34 cellular contexts compared by ENCODE assay signal in the genomic region with DNA sequence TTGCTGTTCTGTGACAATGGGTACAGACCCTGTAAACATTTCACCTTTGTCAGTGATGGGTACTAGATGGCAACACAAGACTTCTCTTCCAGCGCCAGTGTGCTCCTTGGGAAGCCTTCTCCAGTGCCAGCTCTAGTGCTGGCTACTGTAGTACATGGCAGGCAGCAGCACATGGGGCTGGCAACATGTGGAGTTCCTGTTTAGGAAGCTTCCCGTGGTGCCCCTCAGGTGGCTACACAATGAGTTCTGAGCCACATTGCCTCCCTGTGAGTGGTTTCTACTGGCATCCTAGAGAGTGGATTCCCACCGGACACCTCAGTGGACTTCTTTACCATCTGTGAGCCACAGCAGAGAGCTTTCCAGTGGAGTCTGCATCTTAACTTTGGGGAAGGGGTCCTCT.
"Had no signal": no experiment of that assay in that cellular context is flagged by ENCODE, and none has a peak within 500 bp of the region (broad histone marks: within the 10 kb centered on the region; RNA-seq: fewer than 3 reads in every experiment).

No MANE protein-coding gene starts in this region.

- H3K27me3 ChIP-seq: MG63 had no signal

- H3K27ac ChIP-seq: KMS-11 had no signal

- H3K36me3 ChIP-seq: MG63 had no signal

- H3K9me3 ChIP-seq: MG63 had no signal

- H3K9ac ChIP-seq: KMS-11 had no signal

- H3K4me3 ChIP-seq: MG63 had no signal

- H3K4me2 ChIP-seq: KMS-11 had no signal

- DNase-seq: Karpas-422, Kasumi-1, MG63, MM.1S, MV-4-11, NCI-H1048, NCI-H1092, NCI-H1092 treated with DMSO at 0.1 percent for 48 hours, NCI-H1105, NCI-H1105 treated with DMSO at 0.1 percent for 48 hours, NCI-H1417, NCI-H1417 treated with DMSO at 0.1 percent for 48 hours, NCI-H1436, NCI-H1436 treated with DMSO at 0.1 percent for 48 hours, NCI-H1694, NCI-H1694 treated with DMSO at 0.1 percent for 48 hours, NCI-H187, NCI-H187 treated with DMSO at 0.1 percent for 48 hours, NCI-H1930, NCI-H2029, NCI-H2029 treated with DMSO at 0.1 percent for 48 hours, NCI-H2081, NCI-H2081 treated with DMSO at 0.1 percent for 48 hours, NCI-H2107, NCI-H2171, NCI-H2171 treated with DMSO at 0.1 percent for 48 hours, NCI-H2227 treated with DMSO at 0.1 percent for 48 hours, NCI-H226, NCI-H345, NCI-H446, NCI-H446 treated with DMSO at 0.1 percent for 48 hours, NCI-H510A, NCI-H510A treated with DMSO at 0.1 percent for 48 hours had no signal
